Comparison of ENCODE assay signal across 22 cellular contexts in the genomic region with DNA sequence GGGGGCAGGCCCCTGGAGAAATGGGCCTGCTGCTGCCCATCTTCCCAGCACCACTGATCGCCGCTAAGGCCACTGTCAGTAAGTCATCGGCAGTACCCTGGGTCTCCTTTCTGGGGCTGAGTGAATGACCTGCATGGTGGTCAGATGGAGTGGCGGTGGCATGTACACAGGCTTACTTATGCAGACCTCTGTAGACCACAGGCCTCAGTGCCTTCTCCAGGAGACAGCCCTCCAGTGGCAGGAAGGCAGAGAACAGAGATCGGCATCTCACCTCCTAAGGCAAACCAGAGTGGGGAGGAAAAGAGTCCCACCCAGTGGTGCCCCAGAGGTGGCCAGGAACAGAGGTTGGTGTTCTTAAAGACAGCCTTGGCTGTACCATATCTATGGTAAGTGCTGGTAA. TPM values are rescaled to one million over a fixed set of nuclear protein-coding genes. Genes with fewer than 3 reads are reported as not detected.
"Had no signal": no experiment of that assay in that cellular context is flagged by ENCODE, and none has a peak within 500 bp of the region (broad histone marks: within the 10 kb centered on the region; RNA-seq: fewer than 3 reads in every experiment).

No MANE protein-coding gene starts in this region.

- ATAC-seq: left ventricle myocardium superior; naive thymus-derived CD8-positive, alpha-beta T cell; pancreas; right cardiac atrium; upper lobe of right lung had no signal

- H3K4me2 ChIP-seq: hepatocyte, neural progenitor cell, smooth muscle cell had no signal

- H3K4me3 ChIP-seq: colonic mucosa, hepatocyte, lung, neural progenitor cell, pancreas, smooth muscle cell, testis, tibial nerve, upper lobe of right lung, vagina had no signal

- H3K36me3 Mint-ChIP-seq: naive thymus-derived CD8-positive, alpha-beta T cell; neural progenitor cell had no signal

- H2AFZ ChIP-seq: hepatocyte, neural progenitor cell had no signal

- H3K79me2 ChIP-seq: hepatocyte had no signal

- H3K9me3 ChIP-seq: colonic mucosa, pancreas, testis, tibial nerve, upper lobe of right lung, vagina had no signal

- H3K27me3 ChIP-seq: colonic mucosa, hepatocyte, neural progenitor cell, pancreas, testis, tibial nerve, upper lobe of right lung, vagina had no signal

- H3K9ac ChIP-seq: neural progenitor cell had no signal

- H3K27me3 Mint-ChIP-seq: naive thymus-derived CD8-positive, alpha-beta T cell; progenitor cell of endocrine pancreas; stimulated activated naive CD8-positive, alpha-beta T cell treated with anti-CD3 and anti-CD28 coated beads, Interleukin-15, Interleukin-2, amounts not matched to agents 100 ng/mL and 50 ng/mL, for 24 hours had no signal

- H3K4me1 ChIP-seq: pancreas, testis, tibial nerve, vagina had no signal

- H3K36me3 ChIP-seq: colonic mucosa, neural progenitor cell, pancreas, tibial nerve, upper lobe of right lung, vagina had no signal

- H3K27ac ChIP-seq: colonic mucosa, hepatocyte, neural progenitor cell, pancreas, testis, tibial nerve, upper lobe of right lung, vagina had no signal

- DNase-seq: colonic mucosa; dermis blood vessel endothelial cell; foreskin melanocyte; head of caudate nucleus; kidney; left colon; left ventricle myocardium superior; naive thymus-derived CD8-positive, alpha-beta T cell; nucleus accumbens; pancreas; right cardiac atrium; stimulated activated CD4-positive, alpha-beta T cell treated with anti-CD3 and anti-CD28 coated beads, Interleukin-2, amount 100 ng/mL, for 48 hours; testis; upper lobe of right lung had no signal

- H3K9me3 Mint-ChIP-seq: naive thymus-derived CD8-positive, alpha-beta T cell; neural progenitor cell; stimulated activated naive CD8-positive, alpha-beta T cell treated with anti-CD3 and anti-CD28 coated beads, Interleukin-15, Interleukin-2, amounts not matched to agents 100 ng/mL and 50 ng/mL, for 24 hours had no signal

- H3K4me3 Mint-ChIP-seq: neural progenitor cell; stimulated activated naive CD8-positive, alpha-beta T cell treated with anti-CD3 and anti-CD28 coated beads, Interleukin-15, Interleukin-2, amounts not matched to agents 100 ng/mL and 50 ng/mL, for 24 hours had no signal

- H3K27ac Mint-ChIP-seq: neural progenitor cell; progenitor cell of endocrine pancreas; stimulated activated naive CD8-positive, alpha-beta T cell treated with anti-CD3 and anti-CD28 coated beads, Interleukin-15, Interleukin-2, amounts not matched to agents 100 ng/mL and 50 ng/mL, for 24 hours had no signal

RNA-seq across cellular contexts. Expression of gene LRRC4, which starts 22.8 kb away (rescaled TPM):
- total RNA-seq: smooth muscle cell had no signal
- polyA plus RNA-seq: smooth muscle cell had no signal
